Comparison of ENCODE assay signal across 20 cellular contexts in the genomic region with DNA sequence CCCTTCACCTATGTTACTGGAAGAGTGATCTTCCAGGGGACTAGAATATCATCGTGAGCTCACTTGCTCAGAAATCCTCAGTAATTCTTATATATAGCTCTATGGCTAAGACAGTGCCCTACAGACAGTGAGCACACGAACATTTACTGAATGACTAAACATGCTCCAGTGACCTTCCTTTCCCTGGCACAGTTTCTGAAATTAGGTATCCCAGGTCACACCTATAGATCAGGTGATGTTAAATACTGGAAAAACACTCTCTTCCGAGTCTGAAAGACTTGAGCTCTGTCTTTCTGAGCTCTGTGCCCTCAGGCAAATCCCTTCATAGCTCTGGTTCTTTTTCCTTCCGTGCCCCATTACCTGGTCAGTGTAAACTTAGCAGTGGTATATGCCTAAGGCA.
"Had no signal": no experiment of that assay in that cellular context is flagged by ENCODE, and none has a peak within 500 bp of the region (broad histone marks: within the 10 kb centered on the region; RNA-seq: fewer than 3 reads in every experiment).

No MANE protein-coding gene starts in this region.

- H3K36me3 Mint-ChIP-seq: activated naive CD4-positive, alpha-beta T cell treated with anti-CD3 and anti-CD28 coated beads, Interleukin-2, amount 50 U/mL, for 24 hours; brain had no signal

- H3K9me3 Mint-ChIP-seq: activated CD4-positive, alpha-beta memory T cell treated with anti-CD3 and anti-CD28 coated beads, Interleukin-2, amount 10 ng/mL, durations not matched to agents 7 days and 5 days; activated CD4-positive, alpha-beta T cell treated with anti-CD3 and anti-CD28 coated beads, Interleukin-2, amount 10 ng/mL, durations not matched to agents 7 days and 5 days; activated naive CD4-positive, alpha-beta T cell treated with anti-CD3 and anti-CD28 coated beads, Interleukin-2, amount 50 U/mL, for 24 hours; activated T-cell treated with anti-CD3 and anti-CD28 coated beads, Interleukin-2, amount 50 U/mL, for 72 hours had no signal

- H3K27me3 Mint-ChIP-seq: activated CD4-positive, alpha-beta memory T cell treated with anti-CD3 and anti-CD28 coated beads, Interleukin-2, amount 10 ng/mL, durations not matched to agents 7 days and 5 days had no signal

- H3K9me3 ChIP-seq: SJCRH30, SK-N-SH had no signal

- DNase-seq: activated CD4-positive, alpha-beta memory T cell treated with anti-CD3 and anti-CD28 coated beads, Interleukin-2, amount 10 ng/mL, durations not matched to agents 7 days and 5 days; activated CD4-positive, alpha-beta T cell treated with anti-CD3 and anti-CD28 coated beads, Interleukin-2, amount 10 ng/mL, durations not matched to agents 7 days and 5 days; activated CD4-positive, CD25-positive, alpha-beta regulatory T cell; activated T-cell treated with anti-CD3 and anti-CD28 coated beads for 4 hours; activated T-cell treated with anti-CD3 and anti-CD28 coated beads, Interleukin-2, amount 50 U/mL, for 72 hours; caudate nucleus; MM.1S; NCI-H1105; NCI-H1436 treated with DMSO at 0.1 percent for 48 hours; NCI-H187; NCI-H2081; NCI-H510A treated with DMSO at 0.1 percent for 48 hours; NK-92 treated with Interleukin-12 subunit alpha and Interleukin-12 subunit beta, amount 100 ng/mL, for 24 hours; OCI-M1; SJCRH30; SK-N-SH; T-helper 1 cell had no signal

- H3K4me3 Mint-ChIP-seq: activated CD4-positive, alpha-beta memory T cell treated with anti-CD3 and anti-CD28 coated beads, Interleukin-2, amount 10 ng/mL, durations not matched to agents 7 days and 5 days; activated CD4-positive, alpha-beta T cell treated with anti-CD3 and anti-CD28 coated beads, Interleukin-2, amount 10 ng/mL, durations not matched to agents 7 days and 5 days; activated naive CD4-positive, alpha-beta T cell treated with anti-CD3 and anti-CD28 coated beads, Interleukin-2, amount 50 U/mL, for 24 hours; activated T-cell treated with anti-CD3 and anti-CD28 coated beads, Interleukin-2, amount 50 U/mL, for 72 hours; brain had no signal

- H3K27me3 ChIP-seq: SJCRH30 had no signal

- ATAC-seq: activated T-cell treated with anti-CD3 and anti-CD28 coated beads, Interleukin-2, amount 50 U/mL, for 72 hours had no signal

- H3K4me1 Mint-ChIP-seq: activated CD4-positive, alpha-beta memory T cell treated with anti-CD3 and anti-CD28 coated beads, Interleukin-2, amount 10 ng/mL, durations not matched to agents 7 days and 5 days; activated CD4-positive, alpha-beta T cell treated with anti-CD3 and anti-CD28 coated beads, Interleukin-2, amount 10 ng/mL, durations not matched to agents 7 days and 5 days; activated naive CD4-positive, alpha-beta T cell treated with anti-CD3 and anti-CD28 coated beads, Interleukin-2, amount 50 U/mL, for 24 hours had no signal

- H3K9ac ChIP-seq: SK-N-SH had no signal

- H3K4me3 ChIP-seq: SJCRH30 had no signal

- H3K27ac ChIP-seq: SJCRH30, VCaP had no signal

- H3K4me2 ChIP-seq: SK-N-SH had no signal

- H3K4me1 ChIP-seq: SJCRH30 had no signal

- H3K36me3 ChIP-seq: SJCRH30 had no signal

- H3K27ac Mint-ChIP-seq: activated CD4-positive, alpha-beta memory T cell treated with anti-CD3 and anti-CD28 coated beads, Interleukin-2, amount 10 ng/mL, durations not matched to agents 7 days and 5 days; activated CD4-positive, alpha-beta T cell treated with anti-CD3 and anti-CD28 coated beads, Interleukin-2, amount 10 ng/mL, durations not matched to agents 7 days and 5 days; activated naive CD4-positive, alpha-beta T cell treated with anti-CD3 and anti-CD28 coated beads, Interleukin-2, amount 50 U/mL, for 24 hours; activated T-cell treated with anti-CD3 and anti-CD28 coated beads, Interleukin-2, amount 50 U/mL, for 72 hours had no signal
